ENCODE assay signal across 1 cellular context in genomic region chr4:99210789-99211188, GRCh38.
TF ChIP-seq lines count a peak whose summit lies in the region.

No MANE protein-coding gene starts in this region.

TF ChIP-seq in liver, 16 proteins besides CTCF, POLR2A, EP300 and RAD21 (continued from another document):
- TF ChIP-seq, protein P1, sequence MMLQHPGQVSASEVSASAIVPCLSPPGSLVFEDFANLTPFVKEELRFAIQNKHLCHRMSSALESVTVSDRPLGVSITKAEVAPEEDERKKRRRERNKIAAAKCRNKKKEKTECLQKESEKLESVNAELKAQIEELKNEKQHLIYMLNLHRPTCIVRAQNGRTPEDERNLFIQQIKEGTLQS (IDR thresholded peaks at IDR 0.05), result no peak
- TF ChIP-seq FOXA1 (IDR thresholded peaks at IDR 0.05) (no peak), ZBTB33 (IDR thresholded peaks at IDR 0.05) (no peak), REST (IDR thresholded peaks at IDR 0.05) (no peak), JUND (IDR thresholded peaks at IDR 0.05) (no peak), HNF4G (IDR thresholded peaks at IDR 0.05) (no peak)
